ENCODE assay signal across 21 cellular contexts in genomic region chr14:33837943-33838683, GRCh38.
A peak's percentile ranks its signal among the peaks of the same experiment; 100 is the strongest.
DNase-seq lines count a peak whose midpoint lies in the region; ATAC-seq, FAIRE-seq and TF ChIP-seq lines count a peak whose summit lies in the region.
"Had no signal": no experiment of that assay in that cellular context is flagged by ENCODE, and none has a peak within 500 bp of the region (broad histone marks: within the 10 kb centered on the region; RNA-seq: fewer than 3 reads in every experiment).

No MANE protein-coding gene starts in this region.

- ATAC-seq in activated naive CD8-positive, alpha-beta T cell treated with anti-CD3 and anti-CD28 coated beads, Interleukin-2, amount 50 U/mL, for 24 hours, result no peak
- ATAC-seq: Right ventricle myocardium inferior had no signal

- DNase-seq in NCI-H2029 treated with DMSO at 0.1 percent for 48 hours (lab: John Stamatoyannopoulos, UW) (peak; percentile 95), NCI-H2171 (lab: John Stamatoyannopoulos, UW) (peak; percentile 11), prostate gland (ENCODE audit: low spot score) (peak; percentile 15), MV-4-11 (lab: John Stamatoyannopoulos, UW) (no peak), GM12891 (ENCODE audit: insufficient read length, low spot score) (no peak)
- DNase-seq in activated naive CD8-positive, alpha-beta T cell treated with anti-CD3 and anti-CD28 coated beads, Interleukin-2, amount 50 U/mL, for 24 hours, result no peak
- DNase-seq: CD4-positive, alpha-beta memory T cell; GM23248; H9; IMR-90; NCI-H1417 treated with DMSO at 0.1 percent for 48 hours; NCI-H187 treated with DMSO at 0.1 percent for 48 hours; NCI-H446 treated with DMSO at 0.1 percent for 48 hours; NCI-H526 treated with DMSO at 0.1 percent for 48 hours; SW 1271 had no signal

- intact Hi-C loops in prostate gland (cut with DNase I), result loop anchor here (10.0 kb wide), 1 partner anchor 487 kb away; no protein-coding TSS in a partner anchor

- WGBS in ectodermal cell, 2 experiments, result 85 to 89% methylated on average over 4 of the region's 4 CpGs
- 40% methylated on average over 4 of the region's 4 CpGs for WGBS in prostate gland

- peaks cover 7% of the 10 kb centered on the region for H3K4me1 ChIP-seq in ectodermal cell (ENCODE audit: control insufficient read depth, insufficient read depth, low read length)
- H3K4me1 ChIP-seq in prostate gland (replicated peaks), result no peaks in the 10 kb centered on the region
- H3K4me1 ChIP-seq: BLaER1, SJSA1 had no signal

- H3K4me3 Mint-ChIP-seq in activated naive CD8-positive, alpha-beta T cell treated with anti-CD3 and anti-CD28 coated beads, Interleukin-2, amount 50 U/mL, for 24 hours, result no peak overlapping the region
- H3K4me3 Mint-ChIP-seq: CD4-positive, alpha-beta memory T cell; H9 had no signal

- H3K4me1 Mint-ChIP-seq in activated naive CD8-positive, alpha-beta T cell treated with anti-CD3 and anti-CD28 coated beads, Interleukin-2, amount 50 U/mL, for 24 hours, result no peaks in the 10 kb centered on the region

- no peaks in the 10 kb centered on the region for H3K9me3 ChIP-seq in ectodermal cell (ENCODE audit: control insufficient read depth, low read length)
- H3K9me3 ChIP-seq in prostate gland, result no peaks in the 10 kb centered on the region
- H3K9me3 ChIP-seq: BLaER1, SJSA1 had no signal

- no peaks in the 10 kb centered on the region for H3K36me3 ChIP-seq in ectodermal cell (ENCODE audit: control insufficient read depth, insufficient read depth, low read length)
- no peaks in the 10 kb centered on the region for H3K36me3 ChIP-seq in prostate gland
- H3K36me3 ChIP-seq: BLaER1, SJSA1 had no signal

- no peak for FAIRE-seq in GM12891 (lab: Jason Lieb, UNC)
- FAIRE-seq: GM12892, HTR-8/SVneo had no signal

- peak overlapping the region; percentile 20 for H3K27ac ChIP-seq in ectodermal cell (ENCODE audit: insufficient read depth, low read depth, low read length, poor library complexity, severe bottlenecking)
- peak overlapping the region in 1 of 2 donors; percentile 21 for H3K27ac ChIP-seq in prostate gland
- H3K27ac ChIP-seq: BLaER1, GM23248, SJSA1 had no signal

- no peaks in the 10 kb centered on the region for H3K36me3 Mint-ChIP-seq in activated naive CD8-positive, alpha-beta T cell treated with anti-CD3 and anti-CD28 coated beads, Interleukin-2, amount 50 U/mL, for 24 hours (ENCODE audit: low read depth)
- H3K36me3 Mint-ChIP-seq: CD4-positive, alpha-beta memory T cell had no signal

- no peaks in the 10 kb centered on the region for H3K27me3 Mint-ChIP-seq in activated naive CD8-positive, alpha-beta T cell treated with anti-CD3 and anti-CD28 coated beads, Interleukin-2, amount 50 U/mL, for 24 hours
- H3K27me3 Mint-ChIP-seq: CD4-positive, alpha-beta memory T cell had no signal

- no peak for TF ChIP-seq CTCF in prostate gland (IDR thresholded peaks at IDR 0.05)

- H3K27me3 ChIP-seq in ectodermal cell (ENCODE audit: control insufficient read depth, insufficient read depth, low read length, poor library complexity, severe bottlenecking) (no peaks in the 10 kb centered on the region), prostate gland (replicated peaks; ENCODE audit: insufficient read depth) (no peaks in the 10 kb centered on the region)
- H3K27me3 ChIP-seq: BLaER1, SJSA1 had no signal

- TF ChIP-seq POLR2A in prostate gland (IDR thresholded peaks at IDR 0.05), result no peak
- no peak for TF ChIP-seq POLR2A in GM12891 (IDR thresholded peaks at IDR 0.05; ENCODE audit: low read depth, low read length)

- H3K9me3 Mint-ChIP-seq in activated naive CD8-positive, alpha-beta T cell treated with anti-CD3 and anti-CD28 coated beads, Interleukin-2, amount 50 U/mL, for 24 hours, result no peaks in the 10 kb centered on the region
- H3K9me3 Mint-ChIP-seq: CD4-positive, alpha-beta memory T cell; H9 had no signal

- no peak overlapping the region for H3K4me3 ChIP-seq in ectodermal cell (ENCODE audit: insufficient read depth, low read depth, low read length)
- H3K4me3 ChIP-seq in prostate gland, result no peak overlapping the region
- H3K4me3 ChIP-seq: BLaER1, GM23248, SJSA1 had no signal

- no peak overlapping the region for H3K27ac Mint-ChIP-seq in activated naive CD8-positive, alpha-beta T cell treated with anti-CD3 and anti-CD28 coated beads, Interleukin-2, amount 50 U/mL, for 24 hours
- H3K27ac Mint-ChIP-seq: CD4-positive, alpha-beta memory T cell; H9 had no signal

TF ChIP-seq in GM12891, 5 proteins besides CTCF, POLR2A, EP300 and RAD21:
- TF ChIP-seq PAX5 (IDR thresholded peaks at IDR 0.05; ENCODE audit: insufficient read depth, low read length, severe bottlenecking) (no peak), SPI1 (IDR thresholded peaks at IDR 0.05; ENCODE audit: low read depth, low read length) (no peak), POU2F2 (IDR thresholded peaks at IDR 0.05; ENCODE audit: low read depth, low read length) (no peak), TAF1 (IDR thresholded peaks at IDR 0.05; ENCODE audit: low read depth, low read length) (no peak), POLR2AphosphoS5 (IDR thresholded peaks at IDR 0.05; ENCODE audit: low read depth, low read length) (no peak)

Comparison
In these comparisons a context has a peak if more than half of its experiments do, and no peak if none do; other contexts are left out.
1. DNase-seq: peak in NCI-H2029 treated with DMSO at 0.1 percent for 48 hours (single experiment), NCI-H2171 (single experiment) and prostate gland (single experiment); none in MV-4-11 (single experiment), activated naive CD8-positive, alpha-beta T cell treated with anti-CD3 and anti-CD28 coated beads, Interleukin-2, amount 50 U/mL, for 24 hours (single experiment) and GM12891 (single experiment).